Comparison of ENCODE assay signal across 8 cellular contexts in genomic region chr9:137114220-137114612, GRCh38. TPM values are rescaled to one million over a fixed set of nuclear protein-coding genes. Genes with fewer than 3 reads are reported as not detected.
DNase-seq lines count a peak whose midpoint lies in the region; ATAC-seq and TF ChIP-seq lines count a peak whose summit lies in the region.

No MANE protein-coding gene starts in this region.

- peak overlapping the region; percentile 69 for H3K4me3 ChIP-seq in fibroblast of the aortic adventitia (ENCODE audit: low read depth, low read length)

- peaks cover 32% of the 10 kb centered on the region for H3K36me3 Mint-ChIP-seq in activated T-cell treated with anti-CD3 and anti-CD28 coated beads, Interleukin-2, amount 50 U/mL, for 24 hours (ENCODE audit: low read depth)
- H3K36me3 Mint-ChIP-seq in stimulated activated effector memory CD8-positive, alpha-beta T cell treated with anti-CD3 and anti-CD28 coated beads, Interleukin-12 subunit alpha, Interleukin-12 subunit beta, amount 100 ng/mL, for 72 hours, result peaks cover 25% of the 10 kb centered on the region

- no peaks in the 10 kb centered on the region for H3K9me3 Mint-ChIP-seq in activated T-cell treated with anti-CD3 and anti-CD28 coated beads, Interleukin-2, amount 50 U/mL, for 24 hours
- H3K9me3 Mint-ChIP-seq in stimulated activated effector memory CD8-positive, alpha-beta T cell treated with anti-CD3 and anti-CD28 coated beads, Interleukin-12 subunit alpha, Interleukin-12 subunit beta, amount 100 ng/mL, for 72 hours, result no peaks in the 10 kb centered on the region

- peak; percentile 31 for ATAC-seq in stimulated activated effector memory CD8-positive, alpha-beta T cell treated with anti-CD3 and anti-CD28 coated beads, Interleukin-12 subunit alpha, Interleukin-12 subunit beta, amount 100 ng/mL, for 72 hours

- peak overlapping the region; percentile 68 for H3K4me3 Mint-ChIP-seq in activated T-cell treated with anti-CD3 and anti-CD28 coated beads, Interleukin-2, amount 50 U/mL, for 24 hours
- H3K4me3 Mint-ChIP-seq in stimulated activated effector memory CD8-positive, alpha-beta T cell treated with anti-CD3 and anti-CD28 coated beads, Interleukin-12 subunit alpha, Interleukin-12 subunit beta, amount 100 ng/mL, for 72 hours, result peak overlapping the region; percentile 65

- no peak for DNase-seq in activated T-cell treated with anti-CD3 and anti-CD28 coated beads, Interleukin-2, amount 50 U/mL, for 24 hours
- DNase-seq in activated T-cell treated with anti-CD3 and anti-CD28 coated beads for 4 hours (no peak), RPMI8226 (peak; percentile 38), fibroblast of the aortic adventitia (ENCODE audit: low read depth) (no peak), foreskin melanocyte (no peak), NCI-H187 (lab: John Stamatoyannopoulos, UW) (no peak)
- no peak for DNase-seq in stimulated activated effector memory CD8-positive, alpha-beta T cell treated with anti-CD3 and anti-CD28 coated beads, Interleukin-12 subunit alpha, Interleukin-12 subunit beta, amount 100 ng/mL, for 72 hours (ENCODE audit: low spot score in 2 of 2)
- DNase-seq in central memory CD4-positive, alpha-beta T cell, result no peak

- no peak for TF ChIP-seq CTCF in fibroblast of the aortic adventitia (IDR thresholded peaks at IDR 0.05; ENCODE audit: insufficient read depth, low read length)

- no peak overlapping the region for H3K27ac Mint-ChIP-seq in activated T-cell treated with anti-CD3 and anti-CD28 coated beads, Interleukin-2, amount 50 U/mL, for 24 hours
- no peak overlapping the region for H3K27ac Mint-ChIP-seq in stimulated activated effector memory CD8-positive, alpha-beta T cell treated with anti-CD3 and anti-CD28 coated beads, Interleukin-12 subunit alpha, Interleukin-12 subunit beta, amount 100 ng/mL, for 72 hours

- H3K4me1 Mint-ChIP-seq in activated T-cell treated with anti-CD3 and anti-CD28 coated beads, Interleukin-2, amount 50 U/mL, for 24 hours (ENCODE audit: low read depth), result peaks cover 13% of the 10 kb centered on the region
- peaks cover 18% of the 10 kb centered on the region for H3K4me1 Mint-ChIP-seq in stimulated activated effector memory CD8-positive, alpha-beta T cell treated with anti-CD3 and anti-CD28 coated beads, Interleukin-12 subunit alpha, Interleukin-12 subunit beta, amount 100 ng/mL, for 72 hours

- H3K27me3 Mint-ChIP-seq in activated T-cell treated with anti-CD3 and anti-CD28 coated beads, Interleukin-2, amount 50 U/mL, for 24 hours, result no peaks in the 10 kb centered on the region

RNA-seq across cellular contexts. Expression of gene DPP7, which starts 0.3 kb away (rescaled TPM):
- total RNA-seq in fibroblast of the aortic adventitia (ENCODE audit: low replicate concordance), result 69.5 and 72.3 TPM in 2 replicates

RNA-seq across cellular contexts. Expression of gene GRIN1, which starts 24.7 kb away (rescaled TPM):
- not detected in 2 replicates for total RNA-seq in fibroblast of the aortic adventitia (ENCODE audit: low replicate concordance)

RNA-seq across cellular contexts. Expression of gene MAN1B1, which starts 27.4 kb away (rescaled TPM):
- total RNA-seq in fibroblast of the aortic adventitia (ENCODE audit: low replicate concordance), result 50.8 and 103 TPM in 2 replicates

RNA-seq across cellular contexts. Expression of gene UAP1L1, which starts 36.9 kb away (rescaled TPM):
- 12.7 and 17.7 TPM in 2 replicates for total RNA-seq in fibroblast of the aortic adventitia (ENCODE audit: low replicate concordance)

RNA-seq across cellular contexts. Expression of gene SAPCD2, which starts 43.9 kb away (rescaled TPM):
- 0.41 and 1.5 TPM in 2 replicates for total RNA-seq in fibroblast of the aortic adventitia (ENCODE audit: low replicate concordance)
